26 cellular contexts compared by ENCODE assay signal in genomic region chr12:2355198-2355597, GRCh38.
"Had no signal": no experiment of that assay in that cellular context is flagged by ENCODE, and none has a peak within 500 bp of the region (broad histone marks: within the 10 kb centered on the region; RNA-seq: fewer than 3 reads in every experiment).

No MANE protein-coding gene starts in this region.

- H3K27me3 ChIP-seq: gastrocnemius medialis, neural progenitor cell had no signal

- H2AFZ ChIP-seq: neural progenitor cell had no signal

- H3K9me3 Mint-ChIP-seq: activated CD4-positive, alpha-beta T cell treated with anti-CD3 and anti-CD28 coated beads, Interleukin-2, amount 10 ng/mL, durations not matched to agents 7 days and 5 days; activated T-helper 1 cell treated with anti-CD3 and anti-CD28 coated beads, Interleukin-12 subunit alpha, Interleukin-12 subunit beta, Interleukin-2, Interleukin-4 antibody, amounts not matched to agents 30 ng/mL and 10 ng/mL and 1 ng/mL, durations not matched to agents 14 hours and 24 hours and 36 hours; central memory CD8-positive, alpha-beta T cell; dendritic cell treated with granulocyte-macrophage colony-stimulating factor and Interleukin-4, amounts not matched to agents 40 ng/mL and 50 ng/mL, for 4 days; natural killer cell; neural progenitor cell; WTC11 had no signal

- H3K36me3 ChIP-seq: gastrocnemius medialis, neural progenitor cell, thoracic aorta had no signal

- DNase-seq: activated CD4-positive, alpha-beta T cell treated with anti-CD3 and anti-CD28 coated beads for 1 hour; activated CD4-positive, alpha-beta T cell treated with anti-CD3 and anti-CD28 coated beads, Interleukin-2, amount 10 ng/mL, durations not matched to agents 7 days and 5 days; activated gamma-delta T cell treated with Interleukin-2 at 50 U/mL for 16 hours; activated naive CD4-positive, alpha-beta T cell treated with anti-CD3 and anti-CD28 coated beads, Interleukin-2, amount 50 U/mL, for 16 hours; activated T-cell treated with anti-CD3 and anti-CD28 coated beads, Interleukin-2, amount 50 U/mL, for 1 hour; amniotic stem cell; effector CD4-positive, alpha-beta T cell; gastrocnemius medialis; glutamatergic neuron; left cardiac atrium; natural killer cell; right cardiac atrium; stimulated activated CD4-positive, alpha-beta T cell treated with anti-CD3 and anti-CD28 coated beads, Interleukin-12 subunit alpha, Interleukin-12 subunit beta, amount 100 ng/mL, for 4 hours; stimulated activated CD4-positive, alpha-beta T cell treated with anti-CD3 and anti-CD28 coated beads, Interleukin-4, amount 100 ng/mL, for 1 hour; stimulated activated naive CD8-positive, alpha-beta T cell treated with anti-CD3 and anti-CD28 coated beads, Interleukin-15, Interleukin-2, amounts not matched to agents 100 U/mL and 50 U/mL, for 24 hours; SW 1271; T-helper 17 cell; T1000; trophoblast cell had no signal

- H3K36me3 Mint-ChIP-seq: natural killer cell, neural progenitor cell, WTC11 had no signal

- H3K4me3 ChIP-seq: gastrocnemius medialis, neural progenitor cell, skin epidermis had no signal

- H3K27ac ChIP-seq: neural progenitor cell, skin epidermis had no signal

- ATAC-seq: left cardiac atrium; natural killer cell; right cardiac atrium; stimulated activated naive CD8-positive, alpha-beta T cell treated with anti-CD3 and anti-CD28 coated beads, Interleukin-15, Interleukin-2, amounts not matched to agents 100 U/mL and 50 U/mL, for 24 hours; T-helper 17 cell; WTC11 had no signal

- H3K4me3 Mint-ChIP-seq: activated CD4-positive, alpha-beta T cell treated with anti-CD3 and anti-CD28 coated beads, Interleukin-2, amount 10 ng/mL, durations not matched to agents 7 days and 5 days; activated T-helper 1 cell treated with anti-CD3 and anti-CD28 coated beads, Interleukin-12 subunit alpha, Interleukin-12 subunit beta, Interleukin-2, Interleukin-4 antibody, amounts not matched to agents 30 ng/mL and 10 ng/mL and 1 ng/mL, durations not matched to agents 14 hours and 24 hours and 36 hours; central memory CD8-positive, alpha-beta T cell; dendritic cell treated with granulocyte-macrophage colony-stimulating factor and Interleukin-4, amounts not matched to agents 40 ng/mL and 50 ng/mL, for 4 days; natural killer cell; neural progenitor cell; T-helper 17 cell; WTC11 had no signal

- H3K9ac ChIP-seq: neural progenitor cell had no signal

- H3K27ac Mint-ChIP-seq: activated CD4-positive, alpha-beta T cell treated with anti-CD3 and anti-CD28 coated beads, Interleukin-2, amount 10 ng/mL, durations not matched to agents 7 days and 5 days; activated T-helper 1 cell treated with anti-CD3 and anti-CD28 coated beads, Interleukin-12 subunit alpha, Interleukin-12 subunit beta, Interleukin-2, Interleukin-4 antibody, amounts not matched to agents 30 ng/mL and 10 ng/mL and 1 ng/mL, durations not matched to agents 14 hours and 24 hours and 36 hours; dendritic cell treated with granulocyte-macrophage colony-stimulating factor and Interleukin-4, amounts not matched to agents 40 ng/mL and 50 ng/mL, for 4 days; natural killer cell; neural progenitor cell; T-helper 17 cell; WTC11 had no signal

- H3K9me3 ChIP-seq: gastrocnemius medialis, thoracic aorta had no signal
